1 cellular context compared by ENCODE assay signal in genomic region chr14:23564876-23565275, GRCh38.
TF ChIP-seq lines count a peak whose summit lies in the region.

No MANE protein-coding gene starts in this region.

TF ChIP-seq in H1, 55 proteins besides CTCF, POLR2A, EP300 and RAD21:
- TF ChIP-seq KDM4A (IDR thresholded peaks at IDR 0.05; ENCODE audit: low read depth, low read length, severe bottlenecking) (no peak), SAP30 (IDR thresholded peaks at IDR 0.05; ENCODE audit: insufficient read depth, insufficient replicate concordance, low read length) (no peak), POLR2AphosphoS5 (IDR thresholded peaks at IDR 0.05; ENCODE audit: low read depth, low read length) (0 out of 2 replicates have a peak, but pooled peaks have one; percentile 10)
